Comparison of ENCODE assay signal across 23 cellular contexts in genomic region chr6:47792216-47792733, GRCh38. TPM values are rescaled to one million over a fixed set of nuclear protein-coding genes. Genes with fewer than 3 reads are reported as not detected.
DNase-seq lines count a peak whose midpoint lies in the region; ATAC-seq, FAIRE-seq and TF ChIP-seq lines count a peak whose summit lies in the region.
"Had no signal": no experiment of that assay in that cellular context is flagged by ENCODE, and none has a peak within 500 bp of the region (broad histone marks: within the 10 kb centered on the region; RNA-seq: fewer than 3 reads in every experiment).

No MANE protein-coding gene starts in this region.

- TF ChIP-seq EP300 in HepG2 (IDR thresholded peaks at IDR 0.05; ENCODE audit: low read depth in 2 of 2, low read length in 2 of 2) (no peak), HepG2 (CRISPR knock-in tag; IDR thresholded peaks at IDR 0.05; ENCODE audit: borderline replicate concordance) (no peak)

- no peaks in the 10 kb centered on the region for H3K9me3 ChIP-seq in HepG2 (ENCODE audit: low read length)
- H3K9me3 ChIP-seq in right lobe of liver, result no peaks in the 10 kb centered on the region
- H3K9me3 ChIP-seq in small intestine (ENCODE audit: control insufficient read depth, low read depth), result no peaks in the 10 kb centered on the region
- H3K9me3 ChIP-seq: BLaER1 had no signal

- TF ChIP-seq CTCF in HepG2 (CRISPR knock-in tag; IDR thresholded peaks at IDR 0.05) (no peak), right lobe of liver (IDR thresholded peaks at IDR 0.05) (no peak), foreskin keratinocyte (conservative IDR thresholded peaks at IDR 0.05) (no peak)

- no peak overlapping the region for H3K27ac ChIP-seq in HepG2 (ENCODE audit: extremely low read length, insufficient read depth, low read length)
- H3K27ac ChIP-seq in right lobe of liver, result no peak overlapping the region
- peak overlapping the region; percentile 99 for H3K27ac ChIP-seq in foreskin keratinocyte
- no peak overlapping the region for H3K27ac ChIP-seq in small intestine (ENCODE audit: low read depth in 1 of 2, low read length in 1 of 2)
- H3K27ac ChIP-seq: 22Rv1, BLaER1 had no signal

- TF ChIP-seq POLR2A in HepG2 (IDR thresholded peaks at IDR 0.05; ENCODE audit: insufficient read depth in 1 of 2, low read depth in 2 of 2, low read length in 2 of 2), result no peak
- TF ChIP-seq POLR2A in right lobe of liver (IDR thresholded peaks at IDR 0.05), result no peak

- POLR2A ChIA-PET in HepG2 (lab: Yijun Ruan, JAX), result no interaction called here

- BruUV-seq in HepG2 (replicated peaks; lab: Mats Ljungman, UMichigan), result no TSS peak

- peaks cover 0 to 8% of the 10 kb centered on the region in 2 experiments; a peak in 3 of 5 replicates for H3K27me3 ChIP-seq in HepG2 (ENCODE audit: control insufficient read depth in 1 of 2, insufficient read depth in 2 of 2, low read length in 2 of 2)
- H3K27me3 ChIP-seq in right lobe of liver, result no peaks in the 10 kb centered on the region
- no peaks in the 10 kb centered on the region for H3K27me3 ChIP-seq in foreskin keratinocyte
- peaks cover 0 to 2% of the 10 kb centered on the region in 2 donors for H3K27me3 ChIP-seq in small intestine (ENCODE audit: control insufficient read depth in 2 of 2, insufficient read depth in 2 of 2, low read length in 2 of 2)
- H3K27me3 ChIP-seq: BLaER1 had no signal

- H3K4me3 ChIP-seq in HepG2 (replicated peaks in 1 of 3; ENCODE audit: insufficient read depth in 1 of 3, low read depth in 2 of 3, low read length in 3 of 3) (no peak overlapping the region), right lobe of liver (no peak overlapping the region), small intestine (ENCODE audit: low read depth in 1 of 2, low read length in 2 of 2) (no peak overlapping the region)
- H3K4me3 ChIP-seq: BLaER1 had no signal

- H3K36me3 ChIP-seq in HepG2 (replicated peaks in 1 of 2; ENCODE audit: control insufficient read depth in 1 of 2, insufficient read depth in 2 of 2, low read length in 2 of 2) (no peaks in the 10 kb centered on the region), right lobe of liver (no peaks in the 10 kb centered on the region), small intestine (ENCODE audit: control insufficient read depth in 2 of 2, insufficient read depth in 2 of 2, low read length in 2 of 2) (no peaks in the 10 kb centered on the region)
- H3K36me3 ChIP-seq: BLaER1 had no signal

- 12% methylated on average over 4 of the region's 4 CpGs for WGBS in HepG2 (ENCODE audit: low lambda C conversion rate)
- 63% methylated on average over 4 of the region's 4 CpGs for WGBS in right lobe of liver (ENCODE audit: insufficient coverage, low coverage, low lambda C conversion rate, missing lambda C conversion rate)
- WGBS in small intestine, 3 donors, result 79 to 89% (median 83%) methylated on average over 4 of the region's 4 CpGs

- H2AFZ ChIP-seq in HepG2 (ENCODE audit: low read length), result no peak overlapping the region

- no peak overlapping the region for H3K9ac ChIP-seq in HepG2 (ENCODE audit: insufficient read depth, low read depth, low read length)
- H3K9ac ChIP-seq: BLaER1 had no signal

- CTCF ChIA-PET in HepG2 (lab: Yijun Ruan, JAX; ENCODE audit: low intra/inter-chr PET ratio, low total read pairs), result no interaction called here

- H3K4me1 ChIP-seq in HepG2 (ENCODE audit: insufficient read depth, low read length) (peaks cover 11% of the 10 kb centered on the region), right lobe of liver (peaks cover 0 to 8% (median 0%) of the 10 kb centered on the region in 4 donors), foreskin keratinocyte (peaks cover 45% of the 10 kb centered on the region), small intestine (ENCODE audit: control insufficient read depth in 2 of 2, insufficient read depth in 1 of 2, low read depth in 1 of 2, low read length in 1 of 2) (no peaks in the 10 kb centered on the region)
- H3K4me1 ChIP-seq: BLaER1 had no signal

- in situ Hi-C loops in HepG2 (cut with HindIII; ENCODE audit: extremely low pct_ligation_motif_present, low pct_unique_long_range_greater_than_20kb), result loop anchor here (5.0 kb wide), 1 partner anchor 975 kb away; no protein-coding TSS in a partner anchor

- H4K20me1 ChIP-seq in HepG2 (ENCODE audit: insufficient read depth, low read length), result no peaks in the 10 kb centered on the region
- H4K20me1 ChIP-seq: BLaER1 had no signal

- H3K79me2 ChIP-seq in HepG2 (ENCODE audit: insufficient read depth, low read length), result no peaks in the 10 kb centered on the region

- FAIRE-seq in HepG2 (lab: Jason Lieb, UNC) (no peak), small intestine (lab: Jason Lieb, UNC) (no peak)
- FAIRE-seq: GM12892, GM18507, HTR-8/SVneo had no signal

- TF ChIP-seq RAD21 in HepG2 (CRISPR knock-in tag; IDR thresholded peaks at IDR 0.05), result no peak

- DNase-seq in HepG2 (ENCODE audit: low spot score) (no peak), right lobe of liver (no peak), foreskin keratinocyte (peak; percentile 30 to 73), kidney tubule cell (ENCODE audit: low spot score) (peak; percentile 80), NCI-H510A (lab: John Stamatoyannopoulos, UW) (no peak), small intestine (no peak)
- DNase-seq: CD4-positive, alpha-beta memory T cell; DMS153; DMS79; GDM1; GOT3; H7; HFFc6 had no signal

- H3K4me2 ChIP-seq in HepG2 (ENCODE audit: low read depth, low read length), result no peak overlapping the region
- H3K4me2 ChIP-seq: BLaER1 had no signal

- ATAC-seq in HepG2, result no peak
- ATAC-seq in right lobe of liver, result no peak
- no peak for ATAC-seq in foreskin keratinocyte
- ATAC-seq in GM18519 (IDR thresholded peaks at IDR 0.05; ENCODE audit: low FRiP score, unreplicated experiment), result no peak
- ATAC-seq: HCT116 had no signal

- intact Hi-C loops in HepG2 (cut with micrococcal nuclease; ENCODE audit: unreplicated experiment), result no loop called here
- intact Hi-C loops in right lobe of liver (cut with DNase I), result no loop called here

TF ChIP-seq in HepG2, 621 proteins besides CTCF, POLR2A, EP300 and RAD21:
- TF ChIP-seq MIER3 (CRISPR knock-in tag; IDR thresholded peaks at IDR 0.05; ENCODE audit: borderline replicate concordance), result no peak
- TF ChIP-seq MAFK (conservative IDR thresholded peaks at IDR 0.05 in 1 of 2, IDR thresholded peaks at IDR 0.05 in 1 of 2; ENCODE audit: low read length in 2 of 2), result peak; percentile 75 to 86
- peak; percentile 77 for TF ChIP-seq MAFF (IDR thresholded peaks at IDR 0.05; ENCODE audit: low read depth, low read length)
- no peak for TF ChIP-seq FOXO1 (CRISPR knock-in tag; IDR thresholded peaks at IDR 0.05)
- no peak for TF ChIP-seq TBX2 (CRISPR knock-in tag; IDR thresholded peaks at IDR 0.05; ENCODE audit: borderline replicate concordance)

RNA-seq across cellular contexts. Expression of gene OPN5, which starts 10.4 kb away (rescaled TPM):
- not detected in 2 replicates for total RNA-seq in HepG2 (2016; rRNA removed; fragmentation: Illumina TruSeq; extraction: Trizol)
- not detected in 2 replicates for total RNA-seq in HepG2 (2016; cell fraction: cytosol; rRNA removed; fragmentation: Illumina TruSeq; extraction: Trizol; ENCODE audit: low read depth)
- not detected in 2 replicates for total RNA-seq in HepG2 (2016; cell fraction: insoluble cytoplasmic fraction; rRNA removed; fragmentation: Illumina TruSeq; extraction: Trizol)
- total RNA-seq in HepG2 (2016; cell fraction: membrane; rRNA removed; fragmentation: Illumina TruSeq; extraction: Trizol), result not detected in 2 replicates
- total RNA-seq in HepG2 (2016; cell fraction: nucleus; rRNA removed; fragmentation: Illumina TruSeq; extraction: Trizol), result not detected in 2 replicates
- polyA plus RNA-seq in HepG2 (2011; rRNA removed), result not detected in 2 replicates
- polyA plus RNA-seq in HepG2 (2011; cell fraction: cytosol; rRNA removed), result not detected in 2 replicates
- polyA plus RNA-seq in HepG2 (2011; cell fraction: nucleus; rRNA removed), result not detected in 2 replicates
- 0.04 and 0.13 TPM in 2 replicates for polyA plus RNA-seq in HepG2 (2012)
- not detected in 2 replicates for polyA plus RNA-seq in HepG2 (2016; cell fraction: cytosol; fragmentation: Illumina TruSeq; extraction: Trizol; ENCODE audit: low read depth)
- not detected in 2 replicates for polyA plus RNA-seq in HepG2 (2016; cell fraction: insoluble cytoplasmic fraction; fragmentation: Illumina TruSeq; extraction: Trizol; ENCODE audit: low read depth)
- not detected in 2 replicates for polyA plus RNA-seq in HepG2 (2016; cell fraction: membrane; fragmentation: Illumina TruSeq; extraction: Trizol; ENCODE audit: low read depth)
- not detected in 2 replicates for polyA plus RNA-seq in HepG2 (2016; cell fraction: nucleus; fragmentation: Illumina TruSeq; extraction: Trizol; ENCODE audit: insufficient read depth, low read depth)
- not detected in 2 replicates for polyA minus RNA-seq in HepG2 (2011; rRNA and poly(A)+ RNA removed; ENCODE audit: low replicate concordance)
- not detected in 2 replicates for polyA minus RNA-seq in HepG2 (2011; cell fraction: cytosol; rRNA and poly(A)+ RNA removed)
- polyA minus RNA-seq in HepG2 (2011; cell fraction: nucleus; rRNA and poly(A)+ RNA removed), result not detected in 2 replicates
- not detected for total RNA-seq in right lobe of liver
- total RNA-seq in foreskin keratinocyte, result not detected in 2 replicates
- 0.01 TPM in 1 of 2 replicates, not detected in the other for polyA plus RNA-seq in foreskin keratinocyte
- not detected for polyA plus RNA-seq in small intestine
- total RNA-seq: A673; CD4-positive, alpha-beta memory T cell; H7; HFFc6 had no signal
- polyA plus RNA-seq: AG04450; CD14-positive monocyte; CD4-positive, alpha-beta memory T cell had no signal

Comparison
In these comparisons a context has a peak if more than half of its experiments do, and no peak if none do; other contexts are left out.
1. DNase-seq: peak in foreskin keratinocyte (2 of 2) and kidney tubule cell (single experiment); none in HepG2 (single experiment), right lobe of liver (0 of 3), NCI-H510A (single experiment) and small intestine (single experiment).